Comparison of ENCODE assay signal across 15 cellular contexts in genomic region chr1:109502368-109502851, GRCh38. TPM values are rescaled to one million over a fixed set of nuclear protein-coding genes. Genes with fewer than 3 reads are reported as not detected.
A peak's percentile ranks its signal among the peaks of the same experiment; 100 is the strongest.
DNase-seq lines count a peak whose midpoint lies in the region; ATAC-seq, FAIRE-seq and TF ChIP-seq lines count a peak whose summit lies in the region.
"Had no signal": no experiment of that assay in that cellular context is flagged by ENCODE, and none has a peak within 500 bp of the region (broad histone marks: within the 10 kb centered on the region; RNA-seq: fewer than 3 reads in every experiment).

No MANE protein-coding gene starts in this region.

- H3K27me3 Mint-ChIP-seq in CD4-positive, alpha-beta T cell = no peaks in the 10 kb centered on the region
- H3K27me3 Mint-ChIP-seq in T-helper 17 cell = no peaks in the 10 kb centered on the region
- no peaks in the 10 kb centered on the region for H3K27me3 Mint-ChIP-seq in naive thymus-derived CD8-positive, alpha-beta T cell

- H3K4me3 Mint-ChIP-seq in CD4-positive, alpha-beta T cell = peak overlapping the region; percentile 90
- H3K4me3 Mint-ChIP-seq in T-helper 17 cell = peak overlapping the region; percentile 90
- peak overlapping the region; percentile 83 to 96 (median 89) for H3K4me3 Mint-ChIP-seq in naive thymus-derived CD8-positive, alpha-beta T cell

- peak overlapping the region; percentile 90 for H3K27ac ChIP-seq in CD4-positive, alpha-beta T cell (ENCODE audit: low read depth, low read length)

- CTCF ChIA-PET in CD4-positive, alpha-beta T cell (lab: Charles Lee) = interaction anchor here (1.5 to 24.2 kb wide), 4 partner anchors 9 to 44 kb away, joined by 5 to 474 read pairs (median 34); partner anchors contain the start of gene CYB561D1

- no peaks in the 10 kb centered on the region for H3K9me3 ChIP-seq in CD4-positive, alpha-beta T cell (ENCODE audit: control insufficient read depth, low read length)
- no peaks in the 10 kb centered on the region for H3K9me3 ChIP-seq in T-helper 17 cell (ENCODE audit: control insufficient read depth, low read length, poor library complexity, severe bottlenecking)
- H3K9me3 ChIP-seq: BE2C had no signal

- peak; percentile 88 for ATAC-seq in CD4-positive, alpha-beta T cell (ENCODE audit: poor library complexity)
- peak; percentile 94 for ATAC-seq in T-helper 17 cell
- ATAC-seq in naive thymus-derived CD8-positive, alpha-beta T cell = peak; percentile 82 to 90
- no peak for ATAC-seq in GM18907 (IDR thresholded peaks at IDR 0.05; ENCODE audit: unreplicated experiment)
- ATAC-seq in HG02973 (IDR thresholded peaks at IDR 0.05; ENCODE audit: unreplicated experiment) = no peak
- ATAC-seq: left lobe of liver had no signal

- peak; percentile 30 to 74 (median 54) for DNase-seq in CD4-positive, alpha-beta T cell
- DNase-seq in T-helper 17 cell = peak in 2 of 3 donors; percentile 36 to 45
- DNase-seq in activated effector memory CD4-positive, alpha-beta T cell treated with anti-CD3 and anti-CD28 coated beads, Interleukin-2, amount 50 U/mL, for 16 hours = peak; percentile 80
- DNase-seq in naive thymus-derived CD8-positive, alpha-beta T cell = peak; percentile 35 to 89 (median 78)
- DNase-seq in urothelium cell line (ENCODE audit: low spot score) = no peak
- no peak for DNase-seq in SKM-1 treated with dmso at 0.1 percent for 144 hours (lab: John Stamatoyannopoulos, UW; ENCODE audit: unreplicated experiment)
- DNase-seq: BE2C, dorsolateral prefrontal cortex, foreskin melanocyte, NCI-H2029, nucleus accumbens had no signal

- H3K9me3 Mint-ChIP-seq in CD4-positive, alpha-beta T cell = no peaks in the 10 kb centered on the region
- H3K9me3 Mint-ChIP-seq in naive thymus-derived CD8-positive, alpha-beta T cell = peaks cover 0 to 17% (median 5%) of the 10 kb centered on the region in 9 donors

- peak overlapping the region; percentile 95 for H3K27ac Mint-ChIP-seq in CD4-positive, alpha-beta T cell
- peak overlapping the region; percentile 95 for H3K27ac Mint-ChIP-seq in T-helper 17 cell
- H3K27ac Mint-ChIP-seq in naive thymus-derived CD8-positive, alpha-beta T cell = peak overlapping the region; percentile 93 to 99 (median 98)

- no peak for TF ChIP-seq CTCF in CD4-positive, alpha-beta T cell (IDR thresholded peaks at IDR 0.05)

- H3K27me3 ChIP-seq in CD4-positive, alpha-beta T cell (ENCODE audit: control insufficient read depth, insufficient read depth, low read length) = no peaks in the 10 kb centered on the region
- H3K27me3 ChIP-seq: BE2C, dorsolateral prefrontal cortex had no signal

- POLR2A ChIA-PET in CD4-positive, alpha-beta T cell (lab: Charles Lee) = interaction anchor here (0.7 to 22.6 kb wide), 12 partner anchors 8 to 837 kb away, joined by 3 to 318 read pairs (median 12); partner anchors contain the start of genes AHCYL1, AMIGO1, ATXN7L2 and CYB561D1
- POLR2A ChIA-PET in naive thymus-derived CD8-positive, alpha-beta T cell (lab: Charles Lee) = interaction anchor here (0.6 to 22.6 kb wide), 11 partner anchors 6 to 837 kb away, joined by 3 to 462 read pairs (median 7); partner anchors contain the start of genes AMIGO1, ATXN7L2, CYB561D1 and GNAI3

- H3K36me3 Mint-ChIP-seq in CD4-positive, alpha-beta T cell (ENCODE audit: low read depth) = peaks cover 75% of the 10 kb centered on the region
- no peaks in the 10 kb centered on the region for H3K36me3 Mint-ChIP-seq in T-helper 17 cell (ENCODE audit: low read depth)
- H3K36me3 Mint-ChIP-seq in naive thymus-derived CD8-positive, alpha-beta T cell = peaks cover 4 to 30% (median 22%) of the 10 kb centered on the region in 3 donors

- H3K4me1 Mint-ChIP-seq in CD4-positive, alpha-beta T cell (ENCODE audit: low read depth) = peaks cover 93% of the 10 kb centered on the region
- H3K4me1 Mint-ChIP-seq in T-helper 17 cell = peaks cover 74% of the 10 kb centered on the region
- peaks cover 40 to 94% (median 92%) of the 10 kb centered on the region in 4 donors for H3K4me1 Mint-ChIP-seq in naive thymus-derived CD8-positive, alpha-beta T cell

- intact Hi-C loops in CD4-positive, alpha-beta T cell (cut with DNase I, micrococcal nuclease) = loop anchor here in 1 of 2 experiments (1.0 kb wide), 3 partner anchors 8 to 30 kb away; partner anchors contain the start of gene CYB561D1

- no peak for FAIRE-seq in urothelium cell line (lab: Jason Lieb, UNC)
- FAIRE-seq: H1 had no signal

RNA-seq across cellular contexts. Expression of gene AMIGO1, which starts 7.1 kb away (rescaled TPM):
- total RNA-seq in CD4-positive, alpha-beta T cell = 10 to 100 TPM; 16.9 TPM
- 1 to 10 TPM; 6.2 to 8.0 TPM for total RNA-seq in T-helper 17 cell
- total RNA-seq in naive thymus-derived CD8-positive, alpha-beta T cell = 10 to 100 TPM; 32.8 to 33.3 TPM
- 10 to 100 TPM; 17.8 to 42.2 (median 25.4) TPM for polyA plus RNA-seq in naive thymus-derived CD8-positive, alpha-beta T cell

RNA-seq across cellular contexts. Expression of gene CYB561D1, which starts 8.5 kb away (rescaled TPM):
- 10 to 100 TPM; 12.0 to 15.0 TPM for total RNA-seq in CD4-positive, alpha-beta T cell
- total RNA-seq in T-helper 17 cell = 10 to 100 TPM; 21.0 to 23.5 TPM
- 10 to 100 TPM; 29.5 to 33.6 TPM for total RNA-seq in naive thymus-derived CD8-positive, alpha-beta T cell
- polyA plus RNA-seq in naive thymus-derived CD8-positive, alpha-beta T cell = 10 to 100 TPM; 12.4 to 20.2 (median 13.9) TPM

RNA-seq across cellular contexts. Expression of gene ATXN7L2, which starts 18.7 kb away (rescaled TPM):
- total RNA-seq in CD4-positive, alpha-beta T cell = 10 to 100 TPM; 11.8 to 13.1 TPM
- total RNA-seq in T-helper 17 cell = 10 to 100 TPM; 14.3 to 16.0 TPM
- 10 to 100 TPM; 12.7 to 14.1 TPM for total RNA-seq in naive thymus-derived CD8-positive, alpha-beta T cell
- polyA plus RNA-seq in naive thymus-derived CD8-positive, alpha-beta T cell = 10 to 100 TPM in 1 of 3 donors, 1 to 10 TPM in 2; 4.3 to 10.7 (median 8.6) TPM

RNA-seq across cellular contexts. Expression of gene SYPL2, which starts 36.1 kb away (rescaled TPM):
- total RNA-seq in CD4-positive, alpha-beta T cell = not detected
- not detected for total RNA-seq in T-helper 17 cell
- total RNA-seq in naive thymus-derived CD8-positive, alpha-beta T cell = not detected
- under 1 TPM in 1 of 3 donors, not detected in 2; 0.22 TPM for polyA plus RNA-seq in naive thymus-derived CD8-positive, alpha-beta T cell

RNA-seq across cellular contexts. Expression of gene GPR61, which starts 37.3 kb away (rescaled TPM):
- total RNA-seq in CD4-positive, alpha-beta T cell = under 1 TPM; 0.53 to 0.85 TPM
- total RNA-seq in T-helper 17 cell = under 1 TPM; 0.20 to 0.65 TPM
- 1 to 10 TPM; 1.0 to 1.2 TPM for total RNA-seq in naive thymus-derived CD8-positive, alpha-beta T cell
- polyA plus RNA-seq in naive thymus-derived CD8-positive, alpha-beta T cell = 1 to 10 TPM in 1 of 3 donors, under 1 TPM in 1, not detected in 1; 0.71 to 1.1 TPM
- total RNA-seq: left lobe of liver had no signal

Comparison
In these comparisons a context has a peak if more than half of its experiments do, and no peak if none do; other contexts are left out.
1. ATAC-seq: peak in CD4-positive, alpha-beta T cell (single experiment), T-helper 17 cell (single experiment) and naive thymus-derived CD8-positive, alpha-beta T cell (2 of 2); none in GM18907 (single experiment) and HG02973 (single experiment).
2. DNase-seq: peak in CD4-positive, alpha-beta T cell (10 of 10), T-helper 17 cell (2 of 3), activated effector memory CD4-positive, alpha-beta T cell treated with anti-CD3 and anti-CD28 coated beads, Interleukin-2, amount 50 U/mL, for 16 hours (single experiment) and naive thymus-derived CD8-positive, alpha-beta T cell (10 of 10); none in urothelium cell line (single experiment) and SKM-1 treated with dmso at 0.1 percent for 144 hours (single experiment).
3. Peak in every context shown above with its lines, with median percentiles within 50 percentile points of each other: H3K27ac Mint-ChIP-seq and H3K4me3 Mint-ChIP-seq.